In the genomic region with DNA sequence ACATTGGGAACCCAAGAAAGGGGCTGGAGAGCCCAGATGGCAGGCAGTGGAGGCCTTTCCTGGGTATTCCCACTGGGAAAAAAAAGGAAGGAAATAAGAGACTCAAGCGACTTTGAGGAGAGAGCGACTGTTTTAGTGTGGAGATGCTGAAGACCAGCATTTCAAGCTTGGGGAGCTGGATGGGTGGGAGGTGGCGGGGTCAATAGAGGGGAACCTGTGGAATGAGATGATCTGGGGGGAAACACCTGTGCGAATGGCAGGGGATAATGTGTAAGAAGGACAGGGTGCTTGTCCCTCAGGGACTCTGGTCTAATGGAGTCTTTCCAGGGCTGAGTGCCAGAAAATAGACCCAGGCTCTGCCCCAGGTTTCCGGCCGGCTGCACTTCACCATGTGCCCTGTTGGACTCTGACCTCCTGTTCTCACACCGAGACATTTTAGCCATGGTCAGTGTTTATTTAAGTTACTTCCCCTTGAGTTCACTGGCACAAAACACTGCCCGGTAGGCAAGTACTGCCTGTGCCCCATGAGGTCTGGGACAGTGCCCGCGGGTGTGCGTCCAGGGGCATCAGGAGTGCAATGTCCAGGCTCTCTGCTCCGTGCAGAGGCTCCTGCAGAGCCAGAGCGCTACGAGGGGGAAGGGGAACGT, we compare ENCODE assay signal across 1 cellular context.
TF ChIP-seq lines count a peak whose summit lies in the region.

No MANE protein-coding gene starts in this region.

TF ChIP-seq in HepG2, 621 proteins besides CTCF, POLR2A, EP300 and RAD21 (continued from another document and continues in another):
- TF ChIP-seq, protein P1, sequence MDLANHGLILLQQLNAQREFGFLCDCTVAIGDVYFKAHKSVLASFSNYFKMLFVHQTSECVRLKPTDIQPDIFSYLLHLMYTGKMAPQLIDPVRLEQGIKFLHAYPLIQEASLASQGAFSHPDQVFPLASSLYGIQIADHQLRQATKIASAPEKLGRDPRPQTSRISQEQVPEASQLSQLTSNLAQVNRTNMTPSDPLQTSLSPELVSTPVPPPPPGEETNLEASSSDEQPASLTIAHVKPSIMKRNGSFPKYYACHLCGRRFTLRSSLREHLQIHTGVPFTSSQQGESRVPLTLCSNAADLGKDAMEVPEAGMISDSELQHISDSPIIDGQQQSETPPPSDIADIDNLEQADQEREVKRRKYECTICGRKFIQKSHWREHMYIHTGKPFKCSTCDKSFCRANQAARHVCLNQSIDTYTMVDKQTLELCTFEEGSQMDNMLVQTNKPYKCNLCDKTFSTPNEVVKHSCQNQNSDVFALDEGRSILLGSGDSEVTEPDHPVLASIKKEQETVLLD (CRISPR knock-in tag; IDR thresholded peaks at IDR 0.05; ENCODE audit: low read depth), result no peak
- TF ChIP-seq MATR3 (CRISPR knock-in tag; IDR thresholded peaks at IDR 0.05), result no peak
- TF ChIP-seq, protein P2, sequence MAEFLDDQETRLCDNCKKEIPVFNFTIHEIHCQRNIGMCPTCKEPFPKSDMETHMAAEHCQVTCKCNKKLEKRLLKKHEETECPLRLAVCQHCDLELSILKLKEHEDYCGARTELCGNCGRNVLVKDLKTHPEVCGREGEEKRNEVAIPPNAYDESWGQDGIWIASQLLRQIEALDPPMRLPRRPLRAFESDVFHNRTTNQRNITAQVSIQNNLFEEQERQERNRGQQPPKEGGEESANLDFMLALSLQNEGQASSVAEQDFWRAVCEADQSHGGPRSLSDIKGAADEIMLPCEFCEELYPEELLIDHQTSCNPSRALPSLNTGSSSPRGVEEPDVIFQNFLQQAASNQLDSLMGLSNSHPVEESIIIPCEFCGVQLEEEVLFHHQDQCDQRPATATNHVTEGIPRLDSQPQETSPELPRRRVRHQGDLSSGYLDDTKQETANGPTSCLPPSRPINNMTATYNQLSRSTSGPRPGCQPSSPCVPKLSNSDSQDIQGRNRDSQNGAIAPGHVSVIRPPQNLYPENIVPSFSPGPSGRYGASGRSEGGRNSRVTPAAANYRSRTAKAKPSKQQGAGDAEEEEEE (CRISPR knock-in tag; IDR thresholded peaks at IDR 0.05; ENCODE audit: borderline replicate concordance), result no peak
- TF ChIP-seq NR2F2 (IDR thresholded peaks at IDR 0.05; ENCODE audit: borderline replicate concordance, low read depth), result no peak
- TF ChIP-seq ZNF652 (CRISPR knock-in tag; IDR thresholded peaks at IDR 0.05; ENCODE audit: borderline replicate concordance, low read depth), result no peak
- TF ChIP-seq, protein P3, sequence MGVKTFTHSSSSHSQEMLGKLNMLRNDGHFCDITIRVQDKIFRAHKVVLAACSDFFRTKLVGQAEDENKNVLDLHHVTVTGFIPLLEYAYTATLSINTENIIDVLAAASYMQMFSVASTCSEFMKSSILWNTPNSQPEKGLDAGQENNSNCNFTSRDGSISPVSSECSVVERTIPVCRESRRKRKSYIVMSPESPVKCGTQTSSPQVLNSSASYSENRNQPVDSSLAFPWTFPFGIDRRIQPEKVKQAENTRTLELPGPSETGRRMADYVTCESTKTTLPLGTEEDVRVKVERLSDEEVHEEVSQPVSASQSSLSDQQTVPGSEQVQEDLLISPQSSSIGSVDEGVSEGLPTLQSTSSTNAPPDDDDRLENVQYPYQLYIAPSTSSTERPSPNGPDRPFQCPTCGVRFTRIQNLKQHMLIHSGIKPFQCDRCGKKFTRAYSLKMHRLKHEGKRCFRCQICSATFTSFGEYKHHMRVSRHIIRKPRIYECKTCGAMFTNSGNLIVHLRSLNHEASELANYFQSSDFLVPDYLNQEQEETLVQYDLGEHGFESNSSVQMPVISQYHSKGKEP (CRISPR knock-in tag; IDR thresholded peaks at IDR 0.05), result 0 out of 2 replicates have a peak, but pooled peaks have one; percentile 45
- no peak for TF ChIP-seq TGIF2 (CRISPR knock-in tag; IDR thresholded peaks at IDR 0.05)
- TF ChIP-seq, protein P4, sequence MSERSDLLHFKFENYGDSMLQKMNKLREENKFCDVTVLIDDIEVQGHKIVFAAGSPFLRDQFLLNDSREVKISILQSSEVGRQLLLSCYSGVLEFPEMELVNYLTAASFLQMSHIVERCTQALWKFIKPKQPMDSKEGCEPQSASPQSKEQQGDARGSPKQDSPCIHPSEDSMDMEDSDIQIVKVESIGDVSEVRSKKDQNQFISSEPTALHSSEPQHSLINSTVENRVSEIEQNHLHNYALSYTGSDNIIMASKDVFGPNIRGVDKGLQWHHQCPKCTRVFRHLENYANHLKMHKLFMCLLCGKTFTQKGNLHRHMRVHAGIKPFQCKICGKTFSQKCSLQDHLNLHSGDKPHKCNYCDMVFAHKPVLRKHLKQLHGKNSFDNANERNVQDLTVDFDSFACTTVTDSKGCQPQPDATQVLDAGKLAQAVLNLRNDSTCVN (CRISPR knock-in tag; IDR thresholded peaks at IDR 0.05; ENCODE audit: borderline replicate concordance), result no peak
- TF ChIP-seq, protein P5, sequence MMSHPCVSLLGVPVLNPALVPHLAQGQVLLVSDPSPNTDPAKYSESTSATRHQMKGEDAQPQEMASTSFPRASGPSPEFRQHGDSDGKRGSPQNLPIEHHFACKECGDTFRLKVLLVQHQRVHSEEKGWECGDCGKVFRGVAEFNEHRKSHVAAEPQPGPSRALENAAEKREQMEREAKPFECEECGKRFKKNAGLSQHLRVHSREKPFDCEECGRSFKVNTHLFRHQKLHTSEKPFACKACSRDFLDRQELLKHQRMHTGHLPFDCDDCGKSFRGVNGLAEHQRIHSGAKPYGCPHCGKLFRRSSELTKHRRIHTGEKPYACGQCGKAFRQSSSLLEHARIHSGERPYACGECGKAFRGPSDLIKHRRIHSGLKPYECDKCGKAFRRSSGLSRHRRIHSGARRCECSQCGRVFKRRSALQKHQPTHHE (CRISPR knock-in tag; IDR thresholded peaks at IDR 0.05; ENCODE audit: borderline replicate concordance), result no peak
- TF ChIP-seq ZNF841 (CRISPR knock-in tag; IDR thresholded peaks at IDR 0.05; ENCODE audit: borderline replicate concordance), result no peak
- TF ChIP-seq, protein P6, sequence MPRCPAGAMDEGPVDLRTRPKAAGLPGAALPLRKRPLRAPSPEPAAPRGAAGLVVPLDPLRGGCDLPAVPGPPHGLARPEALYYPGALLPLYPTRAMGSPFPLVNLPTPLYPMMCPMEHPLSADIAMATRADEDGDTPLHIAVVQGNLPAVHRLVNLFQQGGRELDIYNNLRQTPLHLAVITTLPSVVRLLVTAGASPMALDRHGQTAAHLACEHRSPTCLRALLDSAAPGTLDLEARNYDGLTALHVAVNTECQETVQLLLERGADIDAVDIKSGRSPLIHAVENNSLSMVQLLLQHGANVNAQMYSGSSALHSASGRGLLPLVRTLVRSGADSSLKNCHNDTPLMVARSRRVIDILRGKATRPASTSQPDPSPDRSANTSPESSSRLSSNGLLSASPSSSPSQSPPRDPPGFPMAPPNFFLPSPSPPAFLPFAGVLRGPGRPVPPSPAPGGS (CRISPR knock-in tag; IDR thresholded peaks at IDR 0.05), result no peak; the same call in 1 of the 2 replicates
- TF ChIP-seq, protein P7, sequence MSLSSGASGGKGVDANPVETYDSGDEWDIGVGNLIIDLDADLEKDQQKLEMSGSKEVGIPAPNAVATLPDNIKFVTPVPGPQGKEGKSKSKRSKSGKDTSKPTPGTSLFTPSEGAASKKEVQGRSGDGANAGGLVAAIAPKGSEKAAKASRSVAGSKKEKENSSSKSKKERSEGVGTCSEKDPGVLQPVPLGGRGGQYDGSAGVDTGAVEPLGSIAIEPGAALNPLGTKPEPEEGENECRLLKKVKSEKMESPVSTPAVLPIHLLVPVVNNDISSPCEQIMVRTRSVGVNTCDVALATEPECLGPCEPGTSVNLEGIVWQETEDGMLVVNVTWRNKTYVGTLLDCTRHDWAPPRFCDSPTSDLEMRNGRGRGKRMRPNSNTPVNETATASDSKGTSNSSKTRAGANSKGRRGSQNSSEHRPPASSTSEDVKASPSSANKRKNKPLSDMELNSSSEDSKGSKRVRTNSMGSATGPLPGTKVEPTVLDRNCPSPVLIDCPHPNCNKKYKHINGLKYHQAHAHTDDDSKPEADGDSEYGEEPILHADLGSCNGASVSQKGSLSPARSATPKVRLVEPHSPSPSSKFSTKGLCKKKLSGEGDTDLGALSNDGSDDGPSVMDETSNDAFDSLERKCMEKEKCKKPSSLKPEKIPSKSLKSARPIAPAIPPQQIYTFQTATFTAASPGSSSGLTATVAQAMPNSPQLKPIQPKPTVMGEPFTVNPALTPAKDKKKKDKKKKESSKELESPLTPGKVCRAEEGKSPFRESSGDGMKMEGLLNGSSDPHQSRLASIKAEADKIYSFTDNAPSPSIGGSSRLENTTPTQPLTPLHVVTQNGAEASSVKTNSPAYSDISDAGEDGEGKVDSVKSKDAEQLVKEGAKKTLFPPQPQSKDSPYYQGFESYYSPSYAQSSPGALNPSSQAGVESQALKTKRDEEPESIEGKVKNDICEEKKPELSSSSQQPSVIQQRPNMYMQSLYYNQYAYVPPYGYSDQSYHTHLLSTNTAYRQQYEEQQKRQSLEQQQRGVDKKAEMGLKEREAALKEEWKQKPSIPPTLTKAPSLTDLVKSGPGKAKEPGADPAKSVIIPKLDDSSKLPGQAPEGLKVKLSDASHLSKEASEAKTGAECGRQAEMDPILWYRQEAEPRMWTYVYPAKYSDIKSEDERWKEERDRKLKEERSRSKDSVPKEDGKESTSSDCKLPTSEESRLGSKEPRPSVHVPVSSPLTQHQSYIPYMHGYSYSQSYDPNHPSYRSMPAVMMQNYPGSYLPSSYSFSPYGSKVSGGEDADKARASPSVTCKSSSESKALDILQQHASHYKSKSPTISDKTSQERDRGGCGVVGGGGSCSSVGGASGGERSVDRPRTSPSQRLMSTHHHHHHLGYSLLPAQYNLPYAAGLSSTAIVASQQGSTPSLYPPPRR (CRISPR knock-in tag; IDR thresholded peaks at IDR 0.05; ENCODE audit: borderline replicate concordance), result peak; percentile 53; the same call in 1 of the 2 replicates
- TF ChIP-seq, protein P8, sequence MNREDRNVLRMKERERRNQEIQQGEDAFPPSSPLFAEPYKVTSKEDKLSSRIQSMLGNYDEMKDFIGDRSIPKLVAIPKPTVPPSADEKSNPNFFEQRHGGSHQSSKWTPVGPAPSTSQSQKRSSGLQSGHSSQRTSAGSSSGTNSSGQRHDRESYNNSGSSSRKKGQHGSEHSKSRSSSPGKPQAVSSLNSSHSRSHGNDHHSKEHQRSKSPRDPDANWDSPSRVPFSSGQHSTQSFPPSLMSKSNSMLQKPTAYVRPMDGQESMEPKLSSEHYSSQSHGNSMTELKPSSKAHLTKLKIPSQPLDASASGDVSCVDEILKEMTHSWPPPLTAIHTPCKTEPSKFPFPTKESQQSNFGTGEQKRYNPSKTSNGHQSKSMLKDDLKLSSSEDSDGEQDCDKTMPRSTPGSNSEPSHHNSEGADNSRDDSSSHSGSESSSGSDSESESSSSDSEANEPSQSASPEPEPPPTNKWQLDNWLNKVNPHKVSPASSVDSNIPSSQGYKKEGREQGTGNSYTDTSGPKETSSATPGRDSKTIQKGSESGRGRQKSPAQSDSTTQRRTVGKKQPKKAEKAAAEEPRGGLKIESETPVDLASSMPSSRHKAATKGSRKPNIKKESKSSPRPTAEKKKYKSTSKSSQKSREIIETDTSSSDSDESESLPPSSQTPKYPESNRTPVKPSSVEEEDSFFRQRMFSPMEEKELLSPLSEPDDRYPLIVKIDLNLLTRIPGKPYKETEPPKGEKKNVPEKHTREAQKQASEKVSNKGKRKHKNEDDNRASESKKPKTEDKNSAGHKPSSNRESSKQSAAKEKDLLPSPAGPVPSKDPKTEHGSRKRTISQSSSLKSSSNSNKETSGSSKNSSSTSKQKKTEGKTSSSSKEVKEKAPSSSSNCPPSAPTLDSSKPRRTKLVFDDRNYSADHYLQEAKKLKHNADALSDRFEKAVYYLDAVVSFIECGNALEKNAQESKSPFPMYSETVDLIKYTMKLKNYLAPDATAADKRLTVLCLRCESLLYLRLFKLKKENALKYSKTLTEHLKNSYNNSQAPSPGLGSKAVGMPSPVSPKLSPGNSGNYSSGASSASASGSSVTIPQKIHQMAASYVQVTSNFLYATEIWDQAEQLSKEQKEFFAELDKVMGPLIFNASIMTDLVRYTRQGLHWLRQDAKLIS (CRISPR knock-in tag; IDR thresholded peaks at IDR 0.05), result no peak
- TF ChIP-seq RCOR2 (CRISPR knock-in tag; IDR thresholded peaks at IDR 0.05), result no peak
- no peak for TF ChIP-seq NFATC3 (CRISPR knock-in tag; IDR thresholded peaks at IDR 0.05)
- 0 out of 2 replicates have a peak, but pooled peaks have one; percentile 30 for TF ChIP-seq ZBTB38 (CRISPR knock-in tag; IDR thresholded peaks at IDR 0.05)
- peak; percentile 82 for TF ChIP-seq RXRB (CRISPR knock-in tag; IDR thresholded peaks at IDR 0.05; ENCODE audit: borderline replicate concordance)
- TF ChIP-seq, protein P9, sequence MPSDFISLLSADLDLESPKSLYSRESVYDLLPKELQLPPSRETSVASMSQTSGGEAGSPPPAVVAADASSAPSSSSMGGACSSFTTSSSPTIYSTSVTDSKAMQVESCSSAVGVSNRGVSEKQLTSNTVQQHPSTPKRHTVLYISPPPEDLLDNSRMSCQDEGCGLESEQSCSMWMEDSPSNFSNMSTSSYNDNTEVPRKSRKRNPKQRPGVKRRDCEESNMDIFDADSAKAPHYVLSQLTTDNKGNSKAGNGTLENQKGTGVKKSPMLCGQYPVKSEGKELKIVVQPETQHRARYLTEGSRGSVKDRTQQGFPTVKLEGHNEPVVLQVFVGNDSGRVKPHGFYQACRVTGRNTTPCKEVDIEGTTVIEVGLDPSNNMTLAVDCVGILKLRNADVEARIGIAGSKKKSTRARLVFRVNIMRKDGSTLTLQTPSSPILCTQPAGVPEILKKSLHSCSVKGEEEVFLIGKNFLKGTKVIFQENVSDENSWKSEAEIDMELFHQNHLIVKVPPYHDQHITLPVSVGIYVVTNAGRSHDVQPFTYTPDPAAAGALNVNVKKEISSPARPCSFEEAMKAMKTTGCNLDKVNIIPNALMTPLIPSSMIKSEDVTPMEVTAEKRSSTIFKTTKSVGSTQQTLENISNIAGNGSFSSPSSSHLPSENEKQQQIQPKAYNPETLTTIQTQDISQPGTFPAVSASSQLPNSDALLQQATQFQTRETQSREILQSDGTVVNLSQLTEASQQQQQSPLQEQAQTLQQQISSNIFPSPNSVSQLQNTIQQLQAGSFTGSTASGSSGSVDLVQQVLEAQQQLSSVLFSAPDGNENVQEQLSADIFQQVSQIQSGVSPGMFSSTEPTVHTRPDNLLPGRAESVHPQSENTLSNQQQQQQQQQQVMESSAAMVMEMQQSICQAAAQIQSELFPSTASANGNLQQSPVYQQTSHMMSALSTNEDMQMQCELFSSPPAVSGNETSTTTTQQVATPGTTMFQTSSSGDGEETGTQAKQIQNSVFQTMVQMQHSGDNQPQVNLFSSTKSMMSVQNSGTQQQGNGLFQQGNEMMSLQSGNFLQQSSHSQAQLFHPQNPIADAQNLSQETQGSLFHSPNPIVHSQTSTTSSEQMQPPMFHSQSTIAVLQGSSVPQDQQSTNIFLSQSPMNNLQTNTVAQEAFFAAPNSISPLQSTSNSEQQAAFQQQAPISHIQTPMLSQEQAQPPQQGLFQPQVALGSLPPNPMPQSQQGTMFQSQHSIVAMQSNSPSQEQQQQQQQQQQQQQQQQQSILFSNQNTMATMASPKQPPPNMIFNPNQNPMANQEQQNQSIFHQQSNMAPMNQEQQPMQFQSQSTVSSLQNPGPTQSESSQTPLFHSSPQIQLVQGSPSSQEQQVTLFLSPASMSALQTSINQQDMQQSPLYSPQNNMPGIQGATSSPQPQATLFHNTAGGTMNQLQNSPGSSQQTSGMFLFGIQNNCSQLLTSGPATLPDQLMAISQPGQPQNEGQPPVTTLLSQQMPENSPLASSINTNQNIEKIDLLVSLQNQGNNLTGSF (CRISPR knock-in tag; IDR thresholded peaks at IDR 0.05), result no peak
- no peak for TF ChIP-seq CBX2 (IDR thresholded peaks at IDR 0.05; ENCODE audit: low read depth, low read length)
- 0 out of 2 replicates have a peak, but pooled peaks have one; percentile 67 for TF ChIP-seq CBX2 (CRISPR knock-in tag; IDR thresholded peaks at IDR 0.05; ENCODE audit: low read depth)
- TF ChIP-seq SOX6 (IDR thresholded peaks at IDR 0.05), result no peak
- TF ChIP-seq SOX6 (CRISPR knock-in tag; IDR thresholded peaks at IDR 0.05), result peak; percentile 56
- TF ChIP-seq MYNN (CRISPR knock-in tag; IDR thresholded peaks at IDR 0.05; ENCODE audit: low read depth), result no peak
- TF ChIP-seq ZBTB20 (CRISPR knock-in tag; IDR thresholded peaks at IDR 0.05; ENCODE audit: borderline replicate concordance, low read depth), result peak; percentile 75; the same call in 1 of the 2 replicates
